Comparison of ENCODE assay signal across 13 cellular contexts in the genomic region with DNA sequence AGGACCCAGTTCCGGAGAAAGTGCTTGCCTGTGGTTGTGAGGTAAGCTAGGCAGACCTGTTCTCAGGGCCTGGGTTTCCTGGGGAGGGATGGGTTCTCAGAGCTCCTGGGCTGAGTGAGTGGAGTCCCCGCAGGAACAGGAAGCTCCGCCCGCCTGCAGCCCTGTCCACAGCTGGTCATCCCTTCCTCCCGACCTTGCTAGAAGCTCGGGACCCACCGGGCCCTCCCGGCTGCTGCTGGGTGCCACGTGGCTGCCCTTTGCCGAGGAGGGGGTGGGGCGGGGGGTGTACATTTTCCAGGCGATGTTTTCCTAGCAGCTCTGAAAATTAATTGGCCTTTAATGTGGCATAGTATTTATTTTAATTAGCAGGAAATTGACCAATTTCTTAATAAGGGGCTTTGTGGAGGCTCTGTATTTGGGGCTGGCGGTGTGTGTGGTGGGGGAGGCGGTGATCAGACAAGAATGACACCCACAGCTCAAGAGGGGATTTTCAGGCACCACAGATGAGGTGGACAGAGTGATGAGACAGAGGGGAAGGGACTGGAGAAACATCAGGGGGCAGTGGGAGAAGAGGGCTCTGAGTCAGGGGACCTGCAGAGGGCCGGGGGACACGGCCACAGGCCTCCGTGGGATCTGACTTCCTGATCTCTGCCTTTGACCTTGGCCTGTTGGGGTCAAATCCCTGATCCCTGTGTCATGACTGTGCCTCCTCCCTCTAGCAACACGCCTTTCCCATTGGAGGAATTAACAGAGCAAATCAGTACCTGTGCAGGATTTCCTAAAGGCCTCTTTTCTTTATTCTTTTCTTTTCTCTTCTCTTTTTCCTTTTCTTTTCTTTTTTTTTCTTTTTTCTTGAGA.
DNase-seq lines count a peak whose midpoint lies in the region; TF ChIP-seq lines count a peak whose summit lies in the region.
"Had no signal": no experiment of that assay in that cellular context is flagged by ENCODE, and none has a peak within 500 bp of the region (broad histone marks: within the 10 kb centered on the region; RNA-seq: fewer than 3 reads in every experiment).

No MANE protein-coding gene starts in this region.

- H3K4me3 ChIP-seq in fibroblast of pulmonary artery (replicated peaks; ENCODE audit: low read depth, low read length) (no peak overlapping the region), neuronal stem cell (ENCODE audit: low read length in 2 of 2) (no peak overlapping the region)
- H3K4me3 ChIP-seq: upper lobe of left lung had no signal

- H4K91ac ChIP-seq in neuronal stem cell (ENCODE audit: low read depth, low read length, poor library complexity), result no peak overlapping the region

- peaks cover 12 to 17% of the 10 kb centered on the region in 2 donors for H3K4me1 ChIP-seq in neuronal stem cell (ENCODE audit: control insufficient read depth in 2 of 2, insufficient read depth in 1 of 2, low read depth in 1 of 2, low read length in 2 of 2)

- no peak overlapping the region for H3K14ac ChIP-seq in neuronal stem cell (ENCODE audit: low read length)

- no peak overlapping the region for H3K4ac ChIP-seq in neuronal stem cell (ENCODE audit: low read length)

- H3K27ac ChIP-seq in neuronal stem cell (replicated peaks; ENCODE audit: low read length), result no peak overlapping the region

- H3K18ac ChIP-seq in neuronal stem cell (ENCODE audit: low read length), result peak overlapping the region; percentile 55

- H3K79me1 ChIP-seq in neuronal stem cell (ENCODE audit: low read depth, low read length), result no peaks in the 10 kb centered on the region

- no peak for TF ChIP-seq CTCF in fibroblast of pulmonary artery (IDR thresholded peaks at IDR 0.05; ENCODE audit: low read length, missing control alignments)

- WGBS in neuronal stem cell (ENCODE audit: extremely low coverage in 2 of 2, insufficient read length in 2 of 2, insufficient replicate concordance in 1 of 2), 2 donors, result no CpG with 5 or more reads among the region's 18 CpGs

- peak overlapping the region; percentile 19 for H2BK5ac ChIP-seq in neuronal stem cell (ENCODE audit: low read length)

- peak overlapping the region; percentile 63 for H2BK12ac ChIP-seq in neuronal stem cell (ENCODE audit: low read length)

- no peak overlapping the region for H2BK120ac ChIP-seq in neuronal stem cell (ENCODE audit: low read depth, low read length)

- no peak overlapping the region for H3K23ac ChIP-seq in neuronal stem cell (ENCODE audit: low read depth, low read length, poor library complexity)

- H3K9ac ChIP-seq in neuronal stem cell (ENCODE audit: low read depth, low read length, poor library complexity), result no peak overlapping the region

- H3K36me3 ChIP-seq in neuronal stem cell (replicated peaks in 1 of 2; ENCODE audit: control insufficient read depth in 2 of 2, insufficient read depth in 2 of 2, low read length in 2 of 2), result no peaks in the 10 kb centered on the region
- H3K36me3 ChIP-seq: upper lobe of left lung had no signal

- DNase-seq in NCI-H1417 (lab: John Stamatoyannopoulos, UW) (peak in 2 of 3 experiments; percentile 59 to 76), NCI-H1417 treated with DMSO at 0.1 percent for 48 hours (lab: John Stamatoyannopoulos, UW) (no peak), SW480 (ENCODE audit: low spot score) (peak; percentile 46), fibroblast of pulmonary artery (ENCODE audit: low read depth) (peak; percentile 45), neuronal stem cell (ENCODE audit: low spot score) (no peak), hippocampal formation (lab: John Stamatoyannopoulos, UW) (no peak), SHP77 treated with DMSO at 0.1 percent for 48 hours (lab: John Stamatoyannopoulos, UW) (no peak), AG08396 (ENCODE audit: low spot score) (no peak)
- DNase-seq: 8988T, amygdala, Kasumi-1, SHP77 had no signal

- H3K9me3 ChIP-seq in neuronal stem cell (replicated peaks in 1 of 2; ENCODE audit: control insufficient read depth in 2 of 2, insufficient read depth in 1 of 2, low read depth in 1 of 2, low read length in 2 of 2), result peaks cover 0 to 2% of the 10 kb centered on the region in 2 donors
- H3K9me3 ChIP-seq: upper lobe of left lung had no signal

- peak overlapping the region; percentile 86 for H2AK5ac ChIP-seq in neuronal stem cell (ENCODE audit: low read depth, low read length)

- no peak overlapping the region for H4K8ac ChIP-seq in neuronal stem cell (ENCODE audit: low read depth, low read length)

- H3K27me3 ChIP-seq in neuronal stem cell (ENCODE audit: control insufficient read depth in 3 of 3, insufficient read depth in 3 of 3, low read depth in 1 of 3, low read length in 3 of 3), result no peaks in the 10 kb centered on the region
- H3K27me3 ChIP-seq: upper lobe of left lung had no signal

- H2AFZ ChIP-seq in neuronal stem cell (ENCODE audit: low read length), result peak overlapping the region; percentile 73

- no peak overlapping the region for H3K4me2 ChIP-seq in neuronal stem cell (ENCODE audit: insufficient read depth, low read length, poor library complexity, severe bottlenecking)

- H2BK15ac ChIP-seq in neuronal stem cell (ENCODE audit: low read length), result no peak overlapping the region

Comparison
In these comparisons a context has a peak if more than half of its experiments do, and no peak if none do; other contexts are left out.
1. DNase-seq: peak in NCI-H1417 (2 of 3), SW480 (single experiment) and fibroblast of pulmonary artery (single experiment); none in NCI-H1417 treated with DMSO at 0.1 percent for 48 hours (single experiment), neuronal stem cell (single experiment), hippocampal formation (0 of 2), SHP77 treated with DMSO at 0.1 percent for 48 hours (single experiment) and AG08396 (single experiment).